Comparison of ENCODE assay signal across 8 cellular contexts in genomic region chr11:65611028-65611757, GRCh38. TPM values are rescaled to one million over a fixed set of nuclear protein-coding genes. Genes with fewer than 3 reads are reported as not detected.
A peak's percentile ranks its signal among the peaks of the same experiment; 100 is the strongest.
DNase-seq lines count a peak whose midpoint lies in the region; ATAC-seq and TF ChIP-seq lines count a peak whose summit lies in the region.

No MANE protein-coding gene starts in this region.

- H3K36me3 Mint-ChIP-seq in activated T-cell treated with anti-CD3 and anti-CD28 coated beads, Interleukin-2, amount 50 U/mL, for 4 hours (ENCODE audit: insufficient read depth), result peaks cover 10% of the 10 kb centered on the region
- H3K36me3 Mint-ChIP-seq in memory B cell, result peaks cover 10% of the 10 kb centered on the region

- H3K27me3 ChIP-seq in breast epithelium, result no peaks in the 10 kb centered on the region
- H3K27me3 ChIP-seq in upper lobe of right lung, result no peaks in the 10 kb centered on the region

- H3K4me1 Mint-ChIP-seq in activated T-cell treated with anti-CD3 and anti-CD28 coated beads, Interleukin-2, amount 50 U/mL, for 4 hours (ENCODE audit: low read depth), result peaks cover 42% of the 10 kb centered on the region
- H3K4me1 Mint-ChIP-seq in memory B cell, result peaks cover 31% of the 10 kb centered on the region

- H3K9me3 ChIP-seq in breast epithelium (no peaks in the 10 kb centered on the region), upper lobe of right lung (no peaks in the 10 kb centered on the region)

- H3K36me3 ChIP-seq in breast epithelium, result no peaks in the 10 kb centered on the region
- peaks cover 35% of the 10 kb centered on the region for H3K36me3 ChIP-seq in upper lobe of right lung

- no peaks in the 10 kb centered on the region for H3K27me3 Mint-ChIP-seq in activated T-cell treated with anti-CD3 and anti-CD28 coated beads, Interleukin-2, amount 50 U/mL, for 4 hours (ENCODE audit: low read depth)
- H3K27me3 Mint-ChIP-seq in memory B cell, result no peaks in the 10 kb centered on the region

- H3K27ac ChIP-seq in breast epithelium (peak overlapping the region; percentile 42 to 97), upper lobe of right lung (peak overlapping the region; percentile 95)

- H3K27ac Mint-ChIP-seq in memory B cell, result peak overlapping the region; percentile 73

- H3K9me3 Mint-ChIP-seq in activated T-cell treated with anti-CD3 and anti-CD28 coated beads, Interleukin-2, amount 50 U/mL, for 4 hours, result no peaks in the 10 kb centered on the region
- no peaks in the 10 kb centered on the region for H3K9me3 Mint-ChIP-seq in memory B cell

- no peak for ATAC-seq in activated T-cell treated with anti-CD3 and anti-CD28 coated beads, Interleukin-2, amount 50 U/mL, for 4 hours
- ATAC-seq in memory B cell (ENCODE audit: low read depth), result no peak
- ATAC-seq in upper lobe of right lung, result peak; percentile 2
- no peak for ATAC-seq in GM21528 (IDR thresholded peaks at IDR 0.05; ENCODE audit: low FRiP score, unreplicated experiment)

- no peak for TF ChIP-seq POLR2A in breast epithelium (IDR thresholded peaks at IDR 0.05)

- H3K4me1 ChIP-seq in breast epithelium, result peaks cover 12 to 25% of the 10 kb centered on the region in 2 donors
- H3K4me1 ChIP-seq in upper lobe of right lung, result peaks cover 52% of the 10 kb centered on the region

- intact Hi-C loops in breast epithelium (cut with DNase I; ENCODE audit: low total_unique reads) (loop anchor here (5.0 kb wide), 1 partner anchor 34 kb away; the partner anchor contains the start of gene EHBP1L1), upper lobe of right lung (cut with DNase I) (no loop called here)

- peak overlapping the region; percentile 45 for H3K4me3 Mint-ChIP-seq in activated T-cell treated with anti-CD3 and anti-CD28 coated beads, Interleukin-2, amount 50 U/mL, for 4 hours
- H3K4me3 Mint-ChIP-seq in memory B cell, result peak overlapping the region; percentile 37

- TF ChIP-seq CTCF in breast epithelium (IDR thresholded peaks at IDR 0.05), result no peak
- no peak for TF ChIP-seq CTCF in upper lobe of right lung (IDR thresholded peaks at IDR 0.05)

- no peak for DNase-seq in activated T-cell treated with anti-CD3 and anti-CD28 coated beads, Interleukin-2, amount 50 U/mL, for 4 hours
- DNase-seq in activated T-cell treated with anti-CD3 and anti-CD28 coated beads for 4 hours, result no peak
- DNase-seq in breast epithelium (ENCODE audit: low spot score in 2 of 2), result no peak
- DNase-seq in memory B cell (ENCODE audit: low spot score in 2 of 2), result no peak
- peak; percentile 80 for DNase-seq in upper lobe of right lung
- no peak for DNase-seq in stimulated activated CD4-positive, alpha-beta T cell treated with anti-CD3 and anti-CD28 coated beads, Interleukin-12 subunit alpha, Interleukin-12 subunit beta, amount 100 ng/mL, for 4 hours
- no peak for DNase-seq in NCI-H1092 treated with DMSO at 0.1 percent for 48 hours (lab: John Stamatoyannopoulos, UW)

- H3K4me3 ChIP-seq in breast epithelium, result peak overlapping the region; percentile 95 to 97 (median 97)
- peak overlapping the region; percentile 93 for H3K4me3 ChIP-seq in upper lobe of right lung

RNA-seq across cellular contexts. Expression of gene MAP3K11, which starts 2.8 kb away (rescaled TPM):
- 10 to 100 TPM; 71.8 to 87.1 (median 74.3) TPM for total RNA-seq in activated T-cell treated with anti-CD3 and anti-CD28 coated beads, Interleukin-2, amount 50 U/mL, for 4 hours
- 10 to 100 TPM; 30.4 to 39.0 (median 36.7) TPM for total RNA-seq in breast epithelium
- total RNA-seq in upper lobe of right lung, result 106 TPM

RNA-seq across cellular contexts. Expression of gene PCNX3, which starts 4.4 kb away (rescaled TPM):
- total RNA-seq in activated T-cell treated with anti-CD3 and anti-CD28 coated beads, Interleukin-2, amount 50 U/mL, for 4 hours, result 10 to 100 TPM; 55.8 to 59.7 (median 59.5) TPM
- 10 to 100 TPM; 13.4 to 21.0 (median 20.1) TPM for total RNA-seq in breast epithelium
- 34.0 TPM for total RNA-seq in upper lobe of right lung

RNA-seq across cellular contexts. Expression of gene KCNK7, which starts 15.6 kb away (rescaled TPM):
- total RNA-seq in activated T-cell treated with anti-CD3 and anti-CD28 coated beads, Interleukin-2, amount 50 U/mL, for 4 hours, result 1 to 10 TPM; 1.4 to 2.1 (median 1.4) TPM
- total RNA-seq in breast epithelium (1 to 10 TPM in 1 of 3 donors, under 1 TPM in 2; 0.33 to 2.2 (median 0.80) TPM), upper lobe of right lung (1.3 TPM)

RNA-seq across cellular contexts. Expression of gene SIPA1, which starts 26.7 kb away (rescaled TPM):
- total RNA-seq in activated T-cell treated with anti-CD3 and anti-CD28 coated beads, Interleukin-2, amount 50 U/mL, for 4 hours, result 100 to 1,000 TPM in 1 of 3 donors, 10 to 100 TPM in 2; 80.0 to 101 (median 95.4) TPM
- total RNA-seq in breast epithelium, result 10 to 100 TPM; 18.2 to 27.9 (median 25.5) TPM
- total RNA-seq in upper lobe of right lung, result 86.5 TPM

RNA-seq across cellular contexts. Expression of gene EHBP1L1, which starts 35.3 kb away (rescaled TPM):
- total RNA-seq in activated T-cell treated with anti-CD3 and anti-CD28 coated beads, Interleukin-2, amount 50 U/mL, for 4 hours, result 10 to 100 TPM; 59.8 to 84.9 (median 80.1) TPM
- total RNA-seq in breast epithelium, result 10 to 100 TPM; 28.0 to 68.8 (median 33.4) TPM
- total RNA-seq in upper lobe of right lung, result 88.3 TPM
